Comparison of ENCODE assay signal across 2 cellular contexts in the genomic region with DNA sequence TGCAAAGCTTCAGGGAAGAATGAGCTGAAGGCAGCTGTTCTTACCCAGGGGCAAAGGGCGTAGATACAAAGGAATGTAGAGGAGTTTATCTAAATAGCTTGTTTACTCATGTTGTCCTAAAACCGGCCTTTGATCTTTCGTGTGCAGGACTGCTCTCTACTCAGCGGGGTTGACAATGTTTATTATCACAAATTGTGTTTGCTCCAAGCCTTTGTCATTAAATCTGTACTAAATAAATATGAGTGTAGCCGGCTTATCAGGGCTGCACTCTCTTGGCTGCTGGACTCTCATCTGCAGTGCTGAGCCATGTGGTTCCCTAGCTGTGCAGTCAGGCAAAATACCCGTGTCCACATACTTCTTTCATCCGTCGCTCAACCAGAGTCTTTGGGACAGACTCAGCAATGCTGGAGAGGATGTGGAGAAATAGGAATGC.
A peak's percentile ranks its signal among the peaks of the same experiment; 100 is the strongest.
TF ChIP-seq lines count a peak whose summit lies in the region.

No MANE protein-coding gene starts in this region.

TF ChIP-seq in HEK293, 187 proteins besides CTCF, POLR2A, EP300 and RAD21 (continues in another document):
- TF ChIP-seq, protein P1, sequence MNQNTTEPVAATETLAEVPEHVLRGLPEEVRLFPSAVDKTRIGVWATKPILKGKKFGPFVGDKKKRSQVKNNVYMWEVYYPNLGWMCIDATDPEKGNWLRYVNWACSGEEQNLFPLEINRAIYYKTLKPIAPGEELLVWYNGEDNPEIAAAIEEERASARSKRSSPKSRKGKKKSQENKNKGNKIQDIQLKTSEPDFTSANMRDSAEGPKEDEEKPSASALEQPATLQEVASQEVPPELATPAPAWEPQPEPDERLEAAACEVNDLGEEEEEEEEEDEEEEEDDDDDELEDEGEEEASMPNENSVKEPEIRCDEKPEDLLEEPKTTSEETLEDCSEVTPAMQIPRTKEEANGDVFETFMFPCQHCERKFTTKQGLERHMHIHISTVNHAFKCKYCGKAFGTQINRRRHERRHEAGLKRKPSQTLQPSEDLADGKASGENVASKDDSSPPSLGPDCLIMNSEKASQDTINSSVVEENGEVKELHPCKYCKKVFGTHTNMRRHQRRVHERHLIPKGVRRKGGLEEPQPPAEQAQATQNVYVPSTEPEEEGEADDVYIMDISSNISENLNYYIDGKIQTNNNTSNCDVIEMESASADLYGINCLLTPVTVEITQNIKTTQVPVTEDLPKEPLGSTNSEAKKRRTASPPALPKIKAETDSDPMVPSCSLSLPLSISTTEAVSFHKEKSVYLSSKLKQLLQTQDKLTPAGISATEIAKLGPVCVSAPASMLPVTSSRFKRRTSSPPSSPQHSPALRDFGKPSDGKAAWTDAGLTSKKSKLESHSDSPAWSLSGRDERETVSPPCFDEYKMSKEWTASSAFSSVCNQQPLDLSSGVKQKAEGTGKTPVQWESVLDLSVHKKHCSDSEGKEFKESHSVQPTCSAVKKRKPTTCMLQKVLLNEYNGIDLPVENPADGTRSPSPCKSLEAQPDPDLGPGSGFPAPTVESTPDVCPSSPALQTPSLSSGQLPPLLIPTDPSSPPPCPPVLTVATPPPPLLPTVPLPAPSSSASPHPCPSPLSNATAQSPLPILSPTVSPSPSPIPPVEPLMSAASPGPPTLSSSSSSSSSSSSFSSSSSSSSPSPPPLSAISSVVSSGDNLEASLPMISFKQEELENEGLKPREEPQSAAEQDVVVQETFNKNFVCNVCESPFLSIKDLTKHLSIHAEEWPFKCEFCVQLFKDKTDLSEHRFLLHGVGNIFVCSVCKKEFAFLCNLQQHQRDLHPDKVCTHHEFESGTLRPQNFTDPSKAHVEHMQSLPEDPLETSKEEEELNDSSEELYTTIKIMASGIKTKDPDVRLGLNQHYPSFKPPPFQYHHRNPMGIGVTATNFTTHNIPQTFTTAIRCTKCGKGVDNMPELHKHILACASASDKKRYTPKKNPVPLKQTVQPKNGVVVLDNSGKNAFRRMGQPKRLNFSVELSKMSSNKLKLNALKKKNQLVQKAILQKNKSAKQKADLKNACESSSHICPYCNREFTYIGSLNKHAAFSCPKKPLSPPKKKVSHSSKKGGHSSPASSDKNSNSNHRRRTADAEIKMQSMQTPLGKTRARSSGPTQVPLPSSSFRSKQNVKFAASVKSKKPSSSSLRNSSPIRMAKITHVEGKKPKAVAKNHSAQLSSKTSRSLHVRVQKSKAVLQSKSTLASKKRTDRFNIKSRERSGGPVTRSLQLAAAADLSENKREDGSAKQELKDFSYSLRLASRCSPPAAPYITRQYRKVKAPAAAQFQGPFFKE (tag by site-specific recombination; IDR thresholded peaks at IDR 0.05; ENCODE audit: borderline replicate concordance) = no peak
- TF ChIP-seq ZNF677 (tag by site-specific recombination; IDR thresholded peaks at IDR 0.05) (peak; percentile 63), ZNF639 (tag by site-specific recombination; IDR thresholded peaks at IDR 0.05) (no peak), HOXA7 (CRISPR knock-in tag; IDR thresholded peaks at IDR 0.05; ENCODE audit: borderline replicate concordance) (no peak), TCF7L2 (IDR thresholded peaks at IDR 0.05; ENCODE audit: borderline replicate concordance, low read depth, low read length) (peak; percentile 96), BCL11A (tag by site-specific recombination; IDR thresholded peaks at IDR 0.05; ENCODE audit: low read depth) (no peak), ZNF785 (tag by site-specific recombination; IDR thresholded peaks at IDR 0.05) (no peak), ZBTB8A (tag by site-specific recombination; IDR thresholded peaks at IDR 0.05) (no peak), ZNF211 (tag by site-specific recombination; IDR thresholded peaks at IDR 0.05; ENCODE audit: low read depth) (no peak), FEZF1 (tag by site-specific recombination; IDR thresholded peaks at IDR 0.05) (peak; percentile 66), ZNF292 (tag by site-specific recombination; IDR thresholded peaks at IDR 0.05; ENCODE audit: borderline replicate concordance, low read depth) (no peak), ZNF302 (tag by site-specific recombination; IDR thresholded peaks at IDR 0.05; ENCODE audit: low read depth) (no peak)
- TF ChIP-seq, protein P2, sequence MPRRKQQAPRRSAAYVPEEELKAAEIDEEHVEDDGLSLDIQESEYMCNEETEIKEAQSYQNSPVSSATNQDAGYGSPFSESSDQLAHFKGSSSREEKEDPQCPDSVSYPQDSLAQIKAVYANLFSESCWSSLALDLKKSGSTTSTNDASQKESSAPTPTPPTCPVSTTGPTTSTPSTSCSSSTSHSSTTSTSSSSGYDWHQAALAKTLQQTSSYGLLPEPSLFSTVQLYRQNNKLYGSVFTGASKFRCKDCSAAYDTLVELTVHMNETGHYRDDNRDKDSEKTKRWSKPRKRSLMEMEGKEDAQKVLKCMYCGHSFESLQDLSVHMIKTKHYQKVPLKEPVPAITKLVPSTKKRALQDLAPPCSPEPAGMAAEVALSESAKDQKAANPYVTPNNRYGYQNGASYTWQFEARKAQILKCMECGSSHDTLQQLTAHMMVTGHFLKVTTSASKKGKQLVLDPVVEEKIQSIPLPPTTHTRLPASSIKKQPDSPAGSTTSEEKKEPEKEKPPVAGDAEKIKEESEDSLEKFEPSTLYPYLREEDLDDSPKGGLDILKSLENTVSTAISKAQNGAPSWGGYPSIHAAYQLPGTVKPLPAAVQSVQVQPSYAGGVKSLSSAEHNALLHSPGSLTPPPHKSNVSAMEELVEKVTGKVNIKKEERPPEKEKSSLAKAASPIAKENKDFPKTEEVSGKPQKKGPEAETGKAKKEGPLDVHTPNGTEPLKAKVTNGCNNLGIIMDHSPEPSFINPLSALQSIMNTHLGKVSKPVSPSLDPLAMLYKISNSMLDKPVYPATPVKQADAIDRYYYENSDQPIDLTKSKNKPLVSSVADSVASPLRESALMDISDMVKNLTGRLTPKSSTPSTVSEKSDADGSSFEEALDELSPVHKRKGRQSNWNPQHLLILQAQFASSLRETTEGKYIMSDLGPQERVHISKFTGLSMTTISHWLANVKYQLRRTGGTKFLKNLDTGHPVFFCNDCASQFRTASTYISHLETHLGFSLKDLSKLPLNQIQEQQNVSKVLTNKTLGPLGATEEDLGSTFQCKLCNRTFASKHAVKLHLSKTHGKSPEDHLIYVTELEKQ (tag by site-specific recombination; IDR thresholded peaks at IDR 0.05; ENCODE audit: borderline replicate concordance) = no peak

TF ChIP-seq in HepG2, 621 proteins besides CTCF, POLR2A, EP300 and RAD21 (continued from another document and continues in another):
- TF ChIP-seq ZNF781 (CRISPR knock-in tag; IDR thresholded peaks at IDR 0.05; ENCODE audit: borderline replicate concordance, not compliant biosample characterization) = no peak
- TF ChIP-seq ZNF616 (CRISPR knock-in tag; IDR thresholded peaks at IDR 0.05; ENCODE audit: low read depth) = no peak
- TF ChIP-seq GATA4 (IDR thresholded peaks at IDR 0.05; ENCODE audit: borderline replicate concordance, low read depth) = peak; percentile 89
- TF ChIP-seq ZNF761 (CRISPR knock-in tag; conservative IDR thresholded peaks at IDR 0.05) = no peak
- peak; percentile 70 for TF ChIP-seq KDM6A (CRISPR knock-in tag; IDR thresholded peaks at IDR 0.05; ENCODE audit: low read depth)
- peak; percentile 86 for TF ChIP-seq ZNF878 (CRISPR knock-in tag; IDR thresholded peaks at IDR 0.05)
- TF ChIP-seq USF2 (IDR thresholded peaks at IDR 0.05; ENCODE audit: low read depth, low read length) = no peak
- no peak for TF ChIP-seq USF2 (CRISPR knock-in tag; IDR thresholded peaks at IDR 0.05; ENCODE audit: borderline replicate concordance)
- no peak for TF ChIP-seq U2AF1 (optimal IDR thresholded peaks at IDR 0.05; ENCODE audit: low read depth, low read length)
- no peak for TF ChIP-seq SMARCC2 (IDR thresholded peaks at IDR 0.05)
- peak; percentile 63; the same call in 1 of the 2 replicates for TF ChIP-seq MYC (CRISPR knock-in tag; IDR thresholded peaks at IDR 0.05; ENCODE audit: borderline replicate concordance)
- no peak for TF ChIP-seq ATF3 (CRISPR knock-in tag; IDR thresholded peaks at IDR 0.05)
- TF ChIP-seq, protein P3, sequence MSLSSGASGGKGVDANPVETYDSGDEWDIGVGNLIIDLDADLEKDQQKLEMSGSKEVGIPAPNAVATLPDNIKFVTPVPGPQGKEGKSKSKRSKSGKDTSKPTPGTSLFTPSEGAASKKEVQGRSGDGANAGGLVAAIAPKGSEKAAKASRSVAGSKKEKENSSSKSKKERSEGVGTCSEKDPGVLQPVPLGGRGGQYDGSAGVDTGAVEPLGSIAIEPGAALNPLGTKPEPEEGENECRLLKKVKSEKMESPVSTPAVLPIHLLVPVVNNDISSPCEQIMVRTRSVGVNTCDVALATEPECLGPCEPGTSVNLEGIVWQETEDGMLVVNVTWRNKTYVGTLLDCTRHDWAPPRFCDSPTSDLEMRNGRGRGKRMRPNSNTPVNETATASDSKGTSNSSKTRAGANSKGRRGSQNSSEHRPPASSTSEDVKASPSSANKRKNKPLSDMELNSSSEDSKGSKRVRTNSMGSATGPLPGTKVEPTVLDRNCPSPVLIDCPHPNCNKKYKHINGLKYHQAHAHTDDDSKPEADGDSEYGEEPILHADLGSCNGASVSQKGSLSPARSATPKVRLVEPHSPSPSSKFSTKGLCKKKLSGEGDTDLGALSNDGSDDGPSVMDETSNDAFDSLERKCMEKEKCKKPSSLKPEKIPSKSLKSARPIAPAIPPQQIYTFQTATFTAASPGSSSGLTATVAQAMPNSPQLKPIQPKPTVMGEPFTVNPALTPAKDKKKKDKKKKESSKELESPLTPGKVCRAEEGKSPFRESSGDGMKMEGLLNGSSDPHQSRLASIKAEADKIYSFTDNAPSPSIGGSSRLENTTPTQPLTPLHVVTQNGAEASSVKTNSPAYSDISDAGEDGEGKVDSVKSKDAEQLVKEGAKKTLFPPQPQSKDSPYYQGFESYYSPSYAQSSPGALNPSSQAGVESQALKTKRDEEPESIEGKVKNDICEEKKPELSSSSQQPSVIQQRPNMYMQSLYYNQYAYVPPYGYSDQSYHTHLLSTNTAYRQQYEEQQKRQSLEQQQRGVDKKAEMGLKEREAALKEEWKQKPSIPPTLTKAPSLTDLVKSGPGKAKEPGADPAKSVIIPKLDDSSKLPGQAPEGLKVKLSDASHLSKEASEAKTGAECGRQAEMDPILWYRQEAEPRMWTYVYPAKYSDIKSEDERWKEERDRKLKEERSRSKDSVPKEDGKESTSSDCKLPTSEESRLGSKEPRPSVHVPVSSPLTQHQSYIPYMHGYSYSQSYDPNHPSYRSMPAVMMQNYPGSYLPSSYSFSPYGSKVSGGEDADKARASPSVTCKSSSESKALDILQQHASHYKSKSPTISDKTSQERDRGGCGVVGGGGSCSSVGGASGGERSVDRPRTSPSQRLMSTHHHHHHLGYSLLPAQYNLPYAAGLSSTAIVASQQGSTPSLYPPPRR (CRISPR knock-in tag; IDR thresholded peaks at IDR 0.05; ENCODE audit: borderline replicate concordance) = peak; percentile 99
- TF ChIP-seq, protein P4, sequence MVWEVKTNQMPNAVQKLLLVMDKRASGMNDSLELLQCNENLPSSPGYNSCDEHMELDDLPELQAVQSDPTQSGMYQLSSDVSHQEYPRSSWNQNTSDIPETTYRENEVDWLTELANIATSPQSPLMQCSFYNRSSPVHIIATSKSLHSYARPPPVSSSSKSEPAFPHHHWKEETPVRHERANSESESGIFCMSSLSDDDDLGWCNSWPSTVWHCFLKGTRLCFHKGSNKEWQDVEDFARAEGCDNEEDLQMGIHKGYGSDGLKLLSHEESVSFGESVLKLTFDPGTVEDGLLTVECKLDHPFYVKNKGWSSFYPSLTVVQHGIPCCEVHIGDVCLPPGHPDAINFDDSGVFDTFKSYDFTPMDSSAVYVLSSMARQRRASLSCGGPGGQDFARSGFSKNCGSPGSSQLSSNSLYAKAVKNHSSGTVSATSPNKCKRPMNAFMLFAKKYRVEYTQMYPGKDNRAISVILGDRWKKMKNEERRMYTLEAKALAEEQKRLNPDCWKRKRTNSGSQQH (CRISPR knock-in tag; IDR thresholded peaks at IDR 0.05; ENCODE audit: low read depth) = no peak
- TF ChIP-seq ZFP36 (IDR thresholded peaks at IDR 0.05; ENCODE audit: borderline replicate concordance, low read depth, low read length, partially characterized antibody) = peak; percentile 57
- peak; percentile 25; the same call in 1 of the 3 replicates for TF ChIP-seq MXI1 (IDR thresholded peaks at IDR 0.05; ENCODE audit: borderline replicate concordance, low read depth, low read length)
- no peak for TF ChIP-seq ZNF607 (CRISPR knock-in tag; IDR thresholded peaks at IDR 0.05; ENCODE audit: borderline replicate concordance)
- TF ChIP-seq ELF4 (CRISPR knock-in tag; IDR thresholded peaks at IDR 0.05; ENCODE audit: borderline replicate concordance) = no peak
- TF ChIP-seq ZNF614 (CRISPR knock-in tag; IDR thresholded peaks at IDR 0.05; ENCODE audit: borderline replicate concordance) = peak; percentile 50; the same call in 1 of the 2 replicates
- no peak for TF ChIP-seq HIC2 (CRISPR knock-in tag; IDR thresholded peaks at IDR 0.05; ENCODE audit: low read depth)
